In genomic region chr14:102279688-102280348, GRCh38 we compare ENCODE assay signal across 13 cellular contexts. TPM values are rescaled to one million over a fixed set of nuclear protein-coding genes. Genes with fewer than 3 reads are reported as not detected.
DNase-seq lines count a peak whose midpoint lies in the region; ATAC-seq and TF ChIP-seq lines count a peak whose summit lies in the region.
"Had no signal": no experiment of that assay in that cellular context is flagged by ENCODE, and none has a peak within 500 bp of the region (broad histone marks: within the 10 kb centered on the region; RNA-seq: fewer than 3 reads in every experiment).

No MANE protein-coding gene starts in this region.

- no peak overlapping the region for H3K4me3 Mint-ChIP-seq in activated CD4-positive, alpha-beta T cell treated with anti-CD3 and anti-CD28 coated beads for 36 hours
- H3K4me3 Mint-ChIP-seq in activated CD4-positive, alpha-beta T cell treated with anti-CD3 and anti-CD28 coated beads, Interleukin-2, amount 10 ng/mL, durations not matched to agents 7 days and 5 days, result no peak overlapping the region
- H3K4me3 Mint-ChIP-seq: B cell had no signal

- no peak for TF ChIP-seq POLR2A in thyroid gland (IDR thresholded peaks at IDR 0.05)

- ATAC-seq in activated CD4-positive, alpha-beta T cell treated with anti-CD3 and anti-CD28 coated beads for 36 hours, result peak; percentile 79
- ATAC-seq in omental fat pad (ENCODE audit: low FRiP score), result no peak

- no peaks in the 10 kb centered on the region for H3K27me3 Mint-ChIP-seq in activated CD4-positive, alpha-beta T cell treated with anti-CD3 and anti-CD28 coated beads for 36 hours
- H3K27me3 Mint-ChIP-seq in activated CD4-positive, alpha-beta T cell treated with anti-CD3 and anti-CD28 coated beads, Interleukin-2, amount 10 ng/mL, durations not matched to agents 7 days and 5 days, result no peaks in the 10 kb centered on the region
- H3K27me3 Mint-ChIP-seq: B cell had no signal

- DNase-seq in activated CD4-positive, alpha-beta T cell treated with anti-CD3 and anti-CD28 coated beads for 36 hours, result peak; percentile 50
- DNase-seq in activated CD4-positive, alpha-beta T cell treated with anti-CD3 and anti-CD28 coated beads, Interleukin-2, amount 10 ng/mL, durations not matched to agents 7 days and 5 days, result no peak
- DNase-seq in RPMI7951 (ENCODE audit: low read depth) (peak; percentile 94), fibroblast of mammary gland (ENCODE audit: low read depth) (peak; percentile 100), NCI-H2081 treated with DMSO at 0.1 percent for 48 hours (lab: John Stamatoyannopoulos, UW) (no peak), thyroid gland (no peak), omental fat pad (ENCODE audit: low spot score) (no peak)
- DNase-seq: foreskin melanocyte, NCI-H82, right lobe of liver, transverse colon had no signal

- peak overlapping the region; percentile 69 for H3K4me2 ChIP-seq in skeletal muscle satellite cell (ENCODE audit: low read length)

- H3K27ac Mint-ChIP-seq in activated CD4-positive, alpha-beta T cell treated with anti-CD3 and anti-CD28 coated beads for 36 hours, result no peak overlapping the region
- no peak overlapping the region for H3K27ac Mint-ChIP-seq in activated CD4-positive, alpha-beta T cell treated with anti-CD3 and anti-CD28 coated beads, Interleukin-2, amount 10 ng/mL, durations not matched to agents 7 days and 5 days
- H3K27ac Mint-ChIP-seq: B cell had no signal

- no peak overlapping the region for H3K4me3 ChIP-seq in fibroblast of mammary gland (ENCODE audit: control insufficient read depth, low read depth, low read length)
- H3K4me3 ChIP-seq in skeletal muscle satellite cell (ENCODE audit: low read length), result peak overlapping the region; percentile 31
- H3K4me3 ChIP-seq in thyroid gland (replicated peaks in 1 of 3), result no peak overlapping the region
- H3K4me3 ChIP-seq: right lobe of liver, transverse colon had no signal

- H3K36me3 ChIP-seq in skeletal muscle satellite cell (ENCODE audit: insufficient read depth, low read length), result peaks cover 14% of the 10 kb centered on the region
- peaks cover 5 to 10% of the 10 kb centered on the region in 2 donors for H3K36me3 ChIP-seq in thyroid gland
- H3K36me3 ChIP-seq: right lobe of liver, transverse colon had no signal

- H3K36me3 Mint-ChIP-seq in activated CD4-positive, alpha-beta T cell treated with anti-CD3 and anti-CD28 coated beads for 36 hours (ENCODE audit: low read depth), result no peaks in the 10 kb centered on the region
- H3K36me3 Mint-ChIP-seq in activated CD4-positive, alpha-beta T cell treated with anti-CD3 and anti-CD28 coated beads, Interleukin-2, amount 10 ng/mL, durations not matched to agents 7 days and 5 days (ENCODE audit: low read depth), result no peaks in the 10 kb centered on the region

- no peak for TF ChIP-seq CTCF in fibroblast of mammary gland (conservative IDR thresholded peaks at IDR 0.05; ENCODE audit: control insufficient read depth, insufficient read depth, low read depth, low read length)
- no peak for TF ChIP-seq CTCF in thyroid gland (IDR thresholded peaks at IDR 0.05)
- TF ChIP-seq CTCF in omental fat pad (IDR thresholded peaks at IDR 0.05), result no peak

- H3K27me3 ChIP-seq in skeletal muscle satellite cell (ENCODE audit: control insufficient read depth, insufficient read depth, low read length), result no peaks in the 10 kb centered on the region
- no peaks in the 10 kb centered on the region for H3K27me3 ChIP-seq in thyroid gland
- H3K27me3 ChIP-seq: right lobe of liver, transverse colon had no signal

- intact Hi-C loops in activated CD4-positive, alpha-beta T cell treated with anti-CD3 and anti-CD28 coated beads for 36 hours (cut with DNase I, micrococcal nuclease), result no loop called here
- intact Hi-C loops in thyroid gland (cut with DNase I), result no loop called here

- H3K4me1 Mint-ChIP-seq in activated CD4-positive, alpha-beta T cell treated with anti-CD3 and anti-CD28 coated beads for 36 hours, result no peaks in the 10 kb centered on the region
- H3K4me1 Mint-ChIP-seq in activated CD4-positive, alpha-beta T cell treated with anti-CD3 and anti-CD28 coated beads, Interleukin-2, amount 10 ng/mL, durations not matched to agents 7 days and 5 days, result no peaks in the 10 kb centered on the region
- H3K4me1 Mint-ChIP-seq: B cell had no signal

- CTCF ChIA-PET in activated CD4-positive, alpha-beta T cell treated with anti-CD3 and anti-CD28 coated beads for 36 hours (lab: Charles Lee), result no interaction called here
- CTCF ChIA-PET in activated CD4-positive, alpha-beta T cell treated with anti-CD3 and anti-CD28 coated beads, Interleukin-2, amount 10 ng/mL, durations not matched to agents 7 days and 5 days (lab: Charles Lee), result no interaction called here

- WGBS in thyroid gland, 2 donors, result 87 to 93% methylated on average over 8 of the region's 8 CpGs

- no peak overlapping the region for H3K27ac ChIP-seq in thyroid gland
- H3K27ac ChIP-seq: right lobe of liver had no signal

- no peaks in the 10 kb centered on the region for H3K9me3 Mint-ChIP-seq in activated CD4-positive, alpha-beta T cell treated with anti-CD3 and anti-CD28 coated beads for 36 hours (ENCODE audit: low read depth)
- no peaks in the 10 kb centered on the region for H3K9me3 Mint-ChIP-seq in activated CD4-positive, alpha-beta T cell treated with anti-CD3 and anti-CD28 coated beads, Interleukin-2, amount 10 ng/mL, durations not matched to agents 7 days and 5 days

- H3K4me1 ChIP-seq in skeletal muscle satellite cell (ENCODE audit: control insufficient read depth, insufficient read depth, low read length), result peaks cover 60% of the 10 kb centered on the region
- H3K4me1 ChIP-seq in thyroid gland, result no peaks in the 10 kb centered on the region
- H3K4me1 ChIP-seq: right lobe of liver had no signal

- H3K9me3 ChIP-seq in skeletal muscle satellite cell (replicated peaks; ENCODE audit: low read length), result no peaks in the 10 kb centered on the region
- no peaks in the 10 kb centered on the region for H3K9me3 ChIP-seq in thyroid gland
- H3K9me3 ChIP-seq: right lobe of liver, transverse colon had no signal

- POLR2A ChIA-PET in activated CD4-positive, alpha-beta T cell treated with anti-CD3 and anti-CD28 coated beads for 36 hours (lab: Charles Lee), result no interaction called here
- POLR2A ChIA-PET in activated CD4-positive, alpha-beta T cell treated with anti-CD3 and anti-CD28 coated beads, Interleukin-2, amount 10 ng/mL, durations not matched to agents 7 days and 5 days (lab: Charles Lee), result no interaction called here

- peak overlapping the region; percentile 89 for H3K9ac ChIP-seq in skeletal muscle satellite cell (ENCODE audit: low read depth, low read length)

RNA-seq across cellular contexts. Expression of gene MOK, which starts 25.1 kb away (rescaled TPM):
- total RNA-seq in activated CD4-positive, alpha-beta T cell treated with anti-CD3 and anti-CD28 coated beads for 36 hours, result 1 to 10 TPM; 6.5 to 6.6 TPM
- total RNA-seq in activated CD4-positive, alpha-beta T cell treated with anti-CD3 and anti-CD28 coated beads, Interleukin-2, amount 10 ng/mL, durations not matched to agents 7 days and 5 days, result 1 to 10 TPM in 1 of 2 experiments, under 1 TPM in 1; 0.96 to 1.4 TPM
- total RNA-seq in RPMI7951 (2014; rRNA removed; shearing (Covaris generic)), result 32.8 and 38.4 TPM in 2 replicates
- 65.7 and 70.0 TPM in 2 replicates for total RNA-seq in skeletal muscle satellite cell (2012; rRNA removed)
- total RNA-seq in thyroid gland, result 10 to 100 TPM; 38.6 to 57.7 (median 45.2) TPM
- 10 to 100 TPM; 11.6 to 21.9 (median 12.6) TPM for total RNA-seq in omental fat pad

RNA-seq across cellular contexts. Expression of gene ZNF839, which starts 39.7 kb away (rescaled TPM):
- 10 to 100 TPM; 15.4 to 16.4 TPM for total RNA-seq in activated CD4-positive, alpha-beta T cell treated with anti-CD3 and anti-CD28 coated beads for 36 hours
- 10 to 100 TPM; 14.8 to 18.8 TPM for total RNA-seq in activated CD4-positive, alpha-beta T cell treated with anti-CD3 and anti-CD28 coated beads, Interleukin-2, amount 10 ng/mL, durations not matched to agents 7 days and 5 days
- total RNA-seq in RPMI7951 (2014; rRNA removed; shearing (Covaris generic)), result 2.3 and 4.0 TPM in 2 replicates
- 8.5 and 10.4 TPM in 2 replicates for total RNA-seq in skeletal muscle satellite cell (2012; rRNA removed)
- total RNA-seq in thyroid gland (10 to 100 TPM in 3 of 4 donors, 1 to 10 TPM in 1; 9.1 to 14.2 (median 12.9) TPM), omental fat pad (10 to 100 TPM in 1 of 4 donors, 1 to 10 TPM in 3; 3.8 to 12.6 (median 8.1) TPM)

Comparison
In these comparisons a context has a peak if more than half of its experiments do, and no peak if none do; other contexts are left out.
1. DNase-seq: peak in activated CD4-positive, alpha-beta T cell treated with anti-CD3 and anti-CD28 coated beads for 36 hours (single experiment), RPMI7951 (single experiment) and fibroblast of mammary gland (single experiment); none in activated CD4-positive, alpha-beta T cell treated with anti-CD3 and anti-CD28 coated beads, Interleukin-2, amount 10 ng/mL, durations not matched to agents 7 days and 5 days (single experiment), NCI-H2081 treated with DMSO at 0.1 percent for 48 hours (single experiment), thyroid gland (0 of 2) and omental fat pad (single experiment).